In genomic region chr7:30468791-30469190, GRCh38 we compare ENCODE assay signal across 7 cellular contexts. TPM values are rescaled to one million over a fixed set of nuclear protein-coding genes. Genes with fewer than 3 reads are reported as not detected.
DNase-seq lines count a peak whose midpoint lies in the region; ATAC-seq, FAIRE-seq and TF ChIP-seq lines count a peak whose summit lies in the region.

No MANE protein-coding gene starts in this region.

- no peak overlapping the region for H3K4me3 Mint-ChIP-seq in activated CD8-positive, alpha-beta memory T cell treated with anti-CD3 and anti-CD28 coated beads, Interleukin-2, amount 10 ng/mL, durations not matched to agents 7 days and 5 days
- H3K4me3 Mint-ChIP-seq in Calu3 (ENCODE audit: low read depth, unreplicated experiment), result no peak overlapping the region

- TF ChIP-seq POLR2A in endothelial cell of umbilical vein (IDR thresholded peaks at IDR 0.05; ENCODE audit: low read depth, low read length) (no peak), thyroid gland (IDR thresholded peaks at IDR 0.05) (no peak)

- H3K79me1 ChIP-seq in mesendoderm (ENCODE audit: low read length), result peaks cover 4% of the 10 kb centered on the region

- no peaks in the 10 kb centered on the region for H3K9me1 ChIP-seq in endothelial cell of umbilical vein (replicated peaks; ENCODE audit: control insufficient read depth, extremely low read depth, insufficient read depth, low read length)

- H3K27ac Mint-ChIP-seq in activated CD8-positive, alpha-beta memory T cell treated with anti-CD3 and anti-CD28 coated beads, Interleukin-2, amount 10 ng/mL, durations not matched to agents 7 days and 5 days, result no peak overlapping the region
- H3K27ac Mint-ChIP-seq in Calu3 (ENCODE audit: unreplicated experiment), result no peak overlapping the region

- CTCF ChIA-PET in activated CD8-positive, alpha-beta memory T cell treated with anti-CD3 and anti-CD28 coated beads, Interleukin-2, amount 10 ng/mL, durations not matched to agents 7 days and 5 days (lab: Charles Lee), result interaction anchor here (1.4 kb wide), 1 partner anchor 9 kb away, joined by 4 read pairs; the partner anchor contains the start of gene NOD1
- CTCF ChIA-PET in endothelial cell of umbilical vein (lab: Charles Lee) (interaction anchor here (0.8 to 2.2 kb wide), 12 partner anchors 9 to 591 kb away, joined by 3 to 26 read pairs (median 4); partner anchors contain the start of genes MTURN and NOD1), Calu3 (lab: Charles Lee) (interaction anchor here (1.5 kb wide), 1 partner anchor 10 kb away, joined by 4 read pairs; the partner anchor contains the start of gene NOD1)

- H3K79me2 ChIP-seq in endothelial cell of umbilical vein (ENCODE audit: control insufficient read depth, insufficient read depth, low read length) (peaks cover 82% of the 10 kb centered on the region), mesendoderm (ENCODE audit: control insufficient read depth, insufficient read depth, low read length) (no peaks in the 10 kb centered on the region)

- peak overlapping the region; percentile 21 for H3K4me2 ChIP-seq in endothelial cell of umbilical vein (ENCODE audit: insufficient read depth, low read length)
- H3K4me2 ChIP-seq in mesendoderm (ENCODE audit: low read length), result no peak overlapping the region

- H3K27ac ChIP-seq in endothelial cell of umbilical vein (ENCODE audit: insufficient read depth, low read depth, low read length), result peak overlapping the region; percentile 93
- no peak overlapping the region for H3K27ac ChIP-seq in mesendoderm (ENCODE audit: low read depth, low read length)
- peak overlapping the region; percentile 75 to 94 (median 93) for H3K27ac ChIP-seq in thyroid gland

- H3K9me3 ChIP-seq in endothelial cell of umbilical vein (replicated peaks; ENCODE audit: control insufficient read depth, insufficient read depth, low read length) (no peaks in the 10 kb centered on the region), thyroid gland (no peaks in the 10 kb centered on the region)

- H3K9ac ChIP-seq in endothelial cell of umbilical vein (replicated peaks; ENCODE audit: extremely low read depth, insufficient read depth, low read length) (peak overlapping the region; percentile 35), mesendoderm (ENCODE audit: low read length) (no peak overlapping the region)

- H4K8ac ChIP-seq in mesendoderm (ENCODE audit: low read depth, low read length), result no peak overlapping the region

- dilution Hi-C loops in endothelial cell of umbilical vein (cut with MboI; ENCODE audit: extremely low pct_ligation_motif_present, low sequenced_read_pairs), result no loop called here

- peak; percentile 25 for DNase-seq in activated CD8-positive, alpha-beta memory T cell treated with anti-CD3 and anti-CD28 coated beads, Interleukin-2, amount 10 ng/mL, durations not matched to agents 7 days and 5 days
- DNase-seq in endothelial cell of umbilical vein (ENCODE audit: low read depth, low spot score) (no peak), mesendoderm (no peak), thyroid gland (no peak), Calu3 (no peak)
- no peak for DNase-seq in stimulated activated CD4-positive, alpha-beta T cell treated with anti-CD3 and anti-CD28 coated beads, Interleukin-1b, Interleukin-23, amount 100 ng/mL, for 48 hours

- no peak for ATAC-seq in activated CD8-positive, alpha-beta memory T cell treated with anti-CD3 and anti-CD28 coated beads, Interleukin-2, amount 10 ng/mL, durations not matched to agents 7 days and 5 days
- no peak for ATAC-seq in GM18868 (IDR thresholded peaks at IDR 0.05; ENCODE audit: unreplicated experiment)

- peaks cover 0 to 2% of the 10 kb centered on the region in 2 experiments for H3K36me3 ChIP-seq in endothelial cell of umbilical vein (ENCODE audit: control insufficient read depth in 2 of 2, extremely low read depth in 1 of 2, insufficient read depth in 2 of 2, low read length in 2 of 2)
- no peaks in the 10 kb centered on the region for H3K36me3 ChIP-seq in mesendoderm (ENCODE audit: control insufficient read depth, insufficient read depth, low read length)
- no peaks in the 10 kb centered on the region for H3K36me3 ChIP-seq in thyroid gland

- no peak overlapping the region for H3K18ac ChIP-seq in mesendoderm (ENCODE audit: low read length)

- H3K36me3 Mint-ChIP-seq in activated CD8-positive, alpha-beta memory T cell treated with anti-CD3 and anti-CD28 coated beads, Interleukin-2, amount 10 ng/mL, durations not matched to agents 7 days and 5 days, result peaks cover 34% of the 10 kb centered on the region
- no peaks in the 10 kb centered on the region for H3K36me3 Mint-ChIP-seq in Calu3 (ENCODE audit: insufficient read depth, unreplicated experiment)

- H3K4me3 ChIP-seq in endothelial cell of umbilical vein (replicated peaks in 1 of 3; ENCODE audit: insufficient read depth in 1 of 3, low read depth in 1 of 3, low read length in 3 of 3) (no peak overlapping the region), mesendoderm (ENCODE audit: low read length) (no peak overlapping the region), thyroid gland (replicated peaks in 1 of 3) (no peak overlapping the region)

- peaks cover 74% of the 10 kb centered on the region for H3K4me1 Mint-ChIP-seq in activated CD8-positive, alpha-beta memory T cell treated with anti-CD3 and anti-CD28 coated beads, Interleukin-2, amount 10 ng/mL, durations not matched to agents 7 days and 5 days
- H3K4me1 Mint-ChIP-seq in Calu3 (ENCODE audit: low read depth, unreplicated experiment), result peaks cover 11% of the 10 kb centered on the region

- H3K4me1 ChIP-seq in endothelial cell of umbilical vein (ENCODE audit: control insufficient read depth, extremely low read depth, insufficient read depth, low read length), result peaks cover 56% of the 10 kb centered on the region
- H3K4me1 ChIP-seq in mesendoderm (ENCODE audit: control insufficient read depth, low read depth, low read length), result peaks cover 14% of the 10 kb centered on the region
- peaks cover 69 to 96% of the 10 kb centered on the region in 2 donors for H3K4me1 ChIP-seq in thyroid gland

- H2AFZ ChIP-seq in endothelial cell of umbilical vein (ENCODE audit: low read depth, low read length), result no peak overlapping the region

- no peak overlapping the region for H2BK15ac ChIP-seq in mesendoderm (replicated peaks; ENCODE audit: low read depth)

- H3K56ac ChIP-seq in mesendoderm (ENCODE audit: low read length), result peak overlapping the region; percentile 2

- intact Hi-C loops in endothelial cell of umbilical vein (cut with micrococcal nuclease), result loop anchor here (1.0 to 5.0 kb wide), 6 partner anchors 8 to 306 kb away; partner anchors contain the start of genes GGCT, NOD1 and ZNRF2
- intact Hi-C loops in thyroid gland (cut with DNase I), result no loop called here
- intact Hi-C loops in Calu3 (cut with micrococcal nuclease; ENCODE audit: unreplicated experiment), result no loop called here

- no peak overlapping the region for H4K5ac ChIP-seq in mesendoderm (ENCODE audit: low read length)

- no peaks in the 10 kb centered on the region for H4K20me1 ChIP-seq in endothelial cell of umbilical vein (replicated peaks; ENCODE audit: control insufficient read depth, extremely low read depth, insufficient read depth, low read length)

- no peaks in the 10 kb centered on the region for H3K27me3 Mint-ChIP-seq in activated CD8-positive, alpha-beta memory T cell treated with anti-CD3 and anti-CD28 coated beads, Interleukin-2, amount 10 ng/mL, durations not matched to agents 7 days and 5 days
- no peaks in the 10 kb centered on the region for H3K27me3 Mint-ChIP-seq in Calu3 (ENCODE audit: unreplicated experiment)

- WGBS in mesendoderm (ENCODE audit: extremely low coverage, insufficient coverage, low lambda C conversion rate), result no CpG with 5 or more reads among the region's 4 CpGs
- WGBS in thyroid gland, 2 donors, result 38 to 82% methylated on average over 4 of the region's 4 CpGs

- H2BK5ac ChIP-seq in mesendoderm (ENCODE audit: low read length), result peak overlapping the region; percentile 20

- BruUV-seq in endothelial cell of umbilical vein (replicated peaks; lab: Mats Ljungman, UMichigan), result no TSS peak
- BruUV-seq in Calu3 (replicated peaks; lab: Mats Ljungman, UMichigan), result no TSS peak

- H3K23ac ChIP-seq in mesendoderm (ENCODE audit: low read length), result no peak overlapping the region

- H3K27me3 ChIP-seq in endothelial cell of umbilical vein (ENCODE audit: control insufficient read depth in 2 of 2, insufficient read depth in 2 of 2, low read length in 2 of 2) (no peaks in the 10 kb centered on the region), mesendoderm (ENCODE audit: insufficient read depth, low read length, poor library complexity) (no peaks in the 10 kb centered on the region), thyroid gland (no peaks in the 10 kb centered on the region)

- H3K9me3 Mint-ChIP-seq in activated CD8-positive, alpha-beta memory T cell treated with anti-CD3 and anti-CD28 coated beads, Interleukin-2, amount 10 ng/mL, durations not matched to agents 7 days and 5 days (ENCODE audit: low read depth), result no peaks in the 10 kb centered on the region
- no peaks in the 10 kb centered on the region for H3K9me3 Mint-ChIP-seq in Calu3 (ENCODE audit: low read depth, unreplicated experiment)

- H2BK120ac ChIP-seq in mesendoderm (ENCODE audit: low read depth, low read length), result no peak overlapping the region

- POLR2A ChIA-PET in endothelial cell of umbilical vein (lab: Charles Lee), result interaction anchor here (0.9 to 2.0 kb wide), 3 partner anchors 9 to 95 kb away, joined by 3 to 36 read pairs (median 6); partner anchors contain the start of gene NOD1

- FAIRE-seq in endothelial cell of umbilical vein (lab: Jason Lieb, UNC), result no peak

- H2AK5ac ChIP-seq in mesendoderm (ENCODE audit: low read length), result no peak overlapping the region

- no peak overlapping the region for H3K4ac ChIP-seq in mesendoderm (ENCODE audit: low read depth, low read length)

- TF ChIP-seq CTCF in endothelial cell of umbilical vein (IDR thresholded peaks at IDR 0.05; ENCODE audit: extremely low read depth in 1 of 2, insufficient read depth in 1 of 2, low read depth in 1 of 2, low read length in 2 of 2) (no peak), thyroid gland (IDR thresholded peaks at IDR 0.05) (no peak), Calu3 (IDR thresholded peaks at IDR 0.05; ENCODE audit: unreplicated experiment) (no peak)

RNA-seq across cellular contexts. Expression of gene NOD1, which starts 9.8 kb away (rescaled TPM):
- total RNA-seq in activated CD8-positive, alpha-beta memory T cell treated with anti-CD3 and anti-CD28 coated beads, Interleukin-2, amount 10 ng/mL, durations not matched to agents 7 days and 5 days, result 10 to 100 TPM; 20.8 to 36.9 TPM
- total RNA-seq in endothelial cell of umbilical vein (39.2 and 39.7 TPM in 2 replicates), thyroid gland (10 to 100 TPM; 15.6 to 50.4 (median 26.7) TPM), Calu3 (2022) (11.7 and 12.0 TPM in 2 replicates)
- polyA plus RNA-seq in endothelial cell of umbilical vein, result 22.1 and 23.2 TPM in 2 replicates
- polyA plus RNA-seq in endothelial cell of umbilical vein (2011; cell fraction: cytosol; rRNA removed), result 14.3 and 16.9 TPM in 2 replicates
- 86.8 and 90.9 TPM in 2 replicates for polyA plus RNA-seq in endothelial cell of umbilical vein (2011; cell fraction: nucleus; rRNA removed)
- 13.3 and 14.4 TPM in 2 replicates for polyA plus RNA-seq in endothelial cell of umbilical vein (2012)
- polyA minus RNA-seq in endothelial cell of umbilical vein, result 47.1 and 47.2 TPM in 2 replicates
- 4.5 TPM for polyA minus RNA-seq in endothelial cell of umbilical vein (2011; cell fraction: cytosol; rRNA and poly(A)+ RNA removed)
- 73.2 and 79.1 TPM in 2 replicates for polyA minus RNA-seq in endothelial cell of umbilical vein (2011; cell fraction: nucleus; rRNA and poly(A)+ RNA removed)
- polyA plus RNA-seq in mesendoderm (2013, experiment 1 of 2), result 5.5 TPM
- 5.2 TPM for polyA plus RNA-seq in mesendoderm (2013, experiment 2 of 2)

RNA-seq across cellular contexts. Expression of gene GGCT, which starts 35.8 kb away (rescaled TPM):
- total RNA-seq in activated CD8-positive, alpha-beta memory T cell treated with anti-CD3 and anti-CD28 coated beads, Interleukin-2, amount 10 ng/mL, durations not matched to agents 7 days and 5 days, result 10 to 100 TPM; 46.1 to 58.8 TPM
- 44.3 and 46.9 TPM in 2 replicates for total RNA-seq in endothelial cell of umbilical vein
- 14.7 and 21.1 TPM in 2 replicates for polyA plus RNA-seq in endothelial cell of umbilical vein
- polyA plus RNA-seq in endothelial cell of umbilical vein (2011; cell fraction: cytosol; rRNA removed), result 26.5 and 30.0 TPM in 2 replicates
- 10.6 and 15.9 TPM in 2 replicates for polyA plus RNA-seq in endothelial cell of umbilical vein (2011; cell fraction: nucleus; rRNA removed)
- 38.7 and 57.2 TPM in 2 replicates for polyA plus RNA-seq in endothelial cell of umbilical vein (2012)
- 8.0 and 8.3 TPM in 2 replicates for polyA minus RNA-seq in endothelial cell of umbilical vein
- 17.1 TPM for polyA minus RNA-seq in endothelial cell of umbilical vein (2011; cell fraction: cytosol; rRNA and poly(A)+ RNA removed)
- 5.1 and 5.8 TPM in 2 replicates for polyA minus RNA-seq in endothelial cell of umbilical vein (2011; cell fraction: nucleus; rRNA and poly(A)+ RNA removed)
- polyA plus RNA-seq in mesendoderm (2013, experiment 1 of 2), result 81.7 TPM
- 83.4 TPM for polyA plus RNA-seq in mesendoderm (2013, experiment 2 of 2)
- total RNA-seq in thyroid gland, result 10 to 100 TPM; 24.1 to 47.0 (median 30.1) TPM
- 81.2 and 90.6 TPM in 2 replicates for total RNA-seq in Calu3 (2022)
